In the genomic region with DNA sequence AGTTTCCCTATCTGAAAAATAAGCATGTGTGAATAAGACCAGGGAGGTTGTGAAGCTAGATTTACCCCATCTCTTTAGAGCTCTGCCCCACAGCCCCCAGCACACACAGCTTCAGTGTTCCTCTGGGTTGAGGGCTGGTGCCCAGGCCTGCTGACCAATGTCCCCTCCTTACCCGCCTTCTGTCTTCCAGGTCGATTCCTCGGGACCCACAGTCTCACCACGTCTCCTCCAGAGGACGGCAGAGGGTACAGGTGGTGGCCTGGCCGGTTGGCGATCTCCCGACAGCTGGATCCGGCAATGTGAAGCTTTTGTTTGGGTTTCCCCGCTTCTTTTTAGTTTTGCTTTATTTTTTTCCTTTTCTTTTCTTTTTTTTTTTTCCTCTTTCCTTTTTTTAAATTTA, we compare ENCODE assay signal across 21 cellular contexts. TPM values are rescaled to one million over a fixed set of nuclear protein-coding genes. Genes with fewer than 3 reads are reported as not detected.
DNase-seq lines count a peak whose midpoint lies in the region; ATAC-seq and TF ChIP-seq lines count a peak whose summit lies in the region.
"Had no signal": no experiment of that assay in that cellular context is flagged by ENCODE, and none has a peak within 500 bp of the region (broad histone marks: within the 10 kb centered on the region; RNA-seq: fewer than 3 reads in every experiment).

No MANE protein-coding gene starts in this region.

- TF ChIP-seq CTCF in heart right ventricle (IDR thresholded peaks at IDR 0.05) (no peak), upper lobe of right lung (IDR thresholded peaks at IDR 0.05) (no peak)
- no peak for TF ChIP-seq CTCF in CD8-positive, alpha-beta T cell (IDR thresholded peaks at IDR 0.05)

- no peak overlapping the region for H3K4me2 ChIP-seq in trophoblast cell (ENCODE audit: low read length)

- DNase-seq in heart right ventricle (no peak), Right ventricle myocardium superior (no peak), trophoblast cell (no peak), upper lobe of right lung (no peak), foreskin melanocyte (no peak), amygdala (lab: John Stamatoyannopoulos, UW) (no peak)
- DNase-seq in CD8-positive, alpha-beta T cell = no peak
- DNase-seq: Calu3; CD8-positive, alpha-beta memory T cell; DMS79 treated with DMSO at 0.1 percent for 48 hours; Karpas-422; NCI-H1092; NCI-H1417 treated with DMSO at 0.1 percent for 48 hours; NCI-H1694 treated with DMSO at 0.1 percent for 48 hours; NCI-H2081; NCI-H2227 treated with DMSO at 0.1 percent for 48 hours; NCI-H526 treated with DMSO at 0.1 percent for 48 hours; SIG-M5 had no signal

- H3K4me3 ChIP-seq in heart right ventricle (no peak overlapping the region), trophoblast cell (ENCODE audit: low read depth, low read length) (no peak overlapping the region), upper lobe of right lung (no peak overlapping the region)
- no peak overlapping the region for H3K4me3 ChIP-seq in CD8-positive, alpha-beta T cell (ENCODE audit: low read depth, low read length)

- H3K27ac ChIP-seq in heart right ventricle (peak overlapping the region; percentile 60 to 90 (median 80)), trophoblast cell (ENCODE audit: low read depth, low read length) (no peak overlapping the region), upper lobe of right lung (no peak overlapping the region)
- H3K27ac ChIP-seq in CD8-positive, alpha-beta T cell (ENCODE audit: low read depth, low read length) = no peak overlapping the region
- H3K27ac ChIP-seq: C4-2B had no signal

- no peak overlapping the region for H3K14ac ChIP-seq in trophoblast cell (ENCODE audit: low read length)

- CTCF ChIA-PET in CD8-positive, alpha-beta T cell (lab: Charles Lee) = no interaction called here

- H3K27ac Mint-ChIP-seq in CD8-positive, alpha-beta T cell = peak overlapping the region; percentile 25
- peak overlapping the region; percentile 50 for H3K27ac Mint-ChIP-seq in activated T-helper 17 cell treated with anti-CD3 and anti-CD28 coated beads, Interleukin-2, amount 50 U/mL, for 72 hours

- H4K91ac ChIP-seq in trophoblast cell (ENCODE audit: low read depth, low read length) = no peak overlapping the region

- H3K4me1 ChIP-seq in heart right ventricle (peaks cover 28 to 78% (median 53%) of the 10 kb centered on the region in 9 donors), trophoblast cell (ENCODE audit: control insufficient read depth in 1 of 2, insufficient read depth in 2 of 2, low read length in 2 of 2) (peaks cover 12 to 16% of the 10 kb centered on the region in 2 experiments), upper lobe of right lung (peaks cover 9% of the 10 kb centered on the region)
- no peaks in the 10 kb centered on the region for H3K4me1 ChIP-seq in CD8-positive, alpha-beta T cell (ENCODE audit: insufficient read depth, low read length)

- H3K9me3 Mint-ChIP-seq in CD8-positive, alpha-beta T cell = no peaks in the 10 kb centered on the region
- H3K9me3 Mint-ChIP-seq in activated T-helper 17 cell treated with anti-CD3 and anti-CD28 coated beads, Interleukin-2, amount 50 U/mL, for 72 hours = no peaks in the 10 kb centered on the region
- H3K9me3 Mint-ChIP-seq: CD8-positive, alpha-beta memory T cell had no signal

- ATAC-seq in heart right ventricle (no peak), Right ventricle myocardium superior (ENCODE audit: poor library complexity) (no peak), upper lobe of right lung (no peak)
- no peak for ATAC-seq in CD8-positive, alpha-beta T cell
- no peak for ATAC-seq in activated T-helper 17 cell treated with anti-CD3 and anti-CD28 coated beads, Interleukin-2, amount 50 U/mL, for 72 hours (replicated peaks)
- ATAC-seq: Panc1 had no signal

- peak overlapping the region; percentile 15 for H2BK5ac ChIP-seq in trophoblast cell (ENCODE audit: low read depth, low read length, poor library complexity)

- H2BK120ac ChIP-seq in trophoblast cell (ENCODE audit: insufficient read depth, low read length, poor library complexity) = no peak overlapping the region

- no peak overlapping the region for H3K9ac ChIP-seq in trophoblast cell (ENCODE audit: low read length)

- no peaks in the 10 kb centered on the region for H3K79me1 ChIP-seq in trophoblast cell (ENCODE audit: low read length)

- intact Hi-C loops in heart right ventricle (cut with DNase I) (loop anchor here in 2 of 10 donors (5.0 to 10.0 kb wide), 3 partner anchors 36 to 329 kb away; a partner anchor contains a TSS), Right ventricle myocardium superior (cut with DNase I) (loop anchor here (5.0 kb wide), 1 partner anchor 41 kb away; a partner anchor contains a TSS), upper lobe of right lung (cut with DNase I) (no loop called here)
- intact Hi-C loops in CD8-positive, alpha-beta T cell (cut with DNase I, micrococcal nuclease) = no loop called here

- no peak overlapping the region for H4K12ac ChIP-seq in trophoblast cell (ENCODE audit: low read depth, low read length)

- no peaks in the 10 kb centered on the region for H3K27me3 ChIP-seq in heart right ventricle
- H3K27me3 ChIP-seq in CD8-positive, alpha-beta T cell (ENCODE audit: insufficient read depth, low read length) = no peaks in the 10 kb centered on the region
- no peaks in the 10 kb centered on the region for H3K27me3 ChIP-seq in trophoblast cell (ENCODE audit: insufficient read depth, low read length)
- no peaks in the 10 kb centered on the region for H3K27me3 ChIP-seq in upper lobe of right lung

- H3K23ac ChIP-seq in trophoblast cell (ENCODE audit: low read length) = no peak overlapping the region

- no peak overlapping the region for H3K4ac ChIP-seq in trophoblast cell (ENCODE audit: low read depth, low read length)

- no peak overlapping the region for H2BK12ac ChIP-seq in trophoblast cell (ENCODE audit: low read length)

- H3K9me3 ChIP-seq in heart right ventricle = no peaks in the 10 kb centered on the region
- H3K9me3 ChIP-seq in CD8-positive, alpha-beta T cell (ENCODE audit: low read length) = no peaks in the 10 kb centered on the region
- H3K9me3 ChIP-seq in trophoblast cell (ENCODE audit: insufficient read depth, low read depth, low read length) = no peaks in the 10 kb centered on the region
- no peaks in the 10 kb centered on the region for H3K9me3 ChIP-seq in upper lobe of right lung

- H3K36me3 Mint-ChIP-seq in CD8-positive, alpha-beta T cell = peaks cover 63% of the 10 kb centered on the region
- peaks cover 46% of the 10 kb centered on the region for H3K36me3 Mint-ChIP-seq in activated T-helper 17 cell treated with anti-CD3 and anti-CD28 coated beads, Interleukin-2, amount 50 U/mL, for 72 hours (ENCODE audit: low read depth)

- H3K36me3 ChIP-seq in heart right ventricle (peaks cover 0 to 48% (median 0%) of the 10 kb centered on the region in 9 donors), trophoblast cell (ENCODE audit: control insufficient read depth in 1 of 2, insufficient read depth in 2 of 2, low read length in 2 of 2) (peaks cover 14 to 31% of the 10 kb centered on the region in 2 experiments), upper lobe of right lung (peaks cover 15% of the 10 kb centered on the region)
- H3K36me3 ChIP-seq in CD8-positive, alpha-beta T cell (ENCODE audit: insufficient read depth, low read length) = peaks cover 25% of the 10 kb centered on the region

- POLR2A ChIA-PET in CD8-positive, alpha-beta T cell (lab: Charles Lee) = no interaction called here

- H3K27me3 Mint-ChIP-seq in CD8-positive, alpha-beta T cell (ENCODE audit: low read depth) = no peaks in the 10 kb centered on the region
- no peaks in the 10 kb centered on the region for H3K27me3 Mint-ChIP-seq in activated T-helper 17 cell treated with anti-CD3 and anti-CD28 coated beads, Interleukin-2, amount 50 U/mL, for 72 hours
- H3K27me3 Mint-ChIP-seq: CD8-positive, alpha-beta memory T cell had no signal

- no peak overlapping the region for H2AFZ ChIP-seq in trophoblast cell (ENCODE audit: insufficient read depth, low read length, poor library complexity)

- no peak overlapping the region for H4K8ac ChIP-seq in trophoblast cell (ENCODE audit: low read depth, low read length)

- H3K79me2 ChIP-seq in trophoblast cell (ENCODE audit: control insufficient read depth, insufficient read depth, low read length, poor library complexity) = no peaks in the 10 kb centered on the region

- H3K18ac ChIP-seq in trophoblast cell (ENCODE audit: low read length) = no peak overlapping the region

- 95 to 97% methylated on average over 10 of the region's 10 CpGs for WGBS in heart right ventricle, 2 donors
- no CpG with 5 or more reads among the region's 10 CpGs for WGBS in trophoblast cell (ENCODE audit: extremely low coverage, insufficient coverage, insufficient read length)

- H3K4me3 Mint-ChIP-seq in CD8-positive, alpha-beta T cell = no peak overlapping the region
- no peak overlapping the region for H3K4me3 Mint-ChIP-seq in activated T-helper 17 cell treated with anti-CD3 and anti-CD28 coated beads, Interleukin-2, amount 50 U/mL, for 72 hours
- H3K4me3 Mint-ChIP-seq: CD8-positive, alpha-beta memory T cell had no signal

- no peak overlapping the region for H2AK5ac ChIP-seq in trophoblast cell (ENCODE audit: low read length)

- H3K4me1 Mint-ChIP-seq in CD8-positive, alpha-beta T cell (ENCODE audit: low read depth) = peaks cover 7% of the 10 kb centered on the region
- peaks cover 11% of the 10 kb centered on the region for H3K4me1 Mint-ChIP-seq in activated T-helper 17 cell treated with anti-CD3 and anti-CD28 coated beads, Interleukin-2, amount 50 U/mL, for 72 hours

RNA-seq across cellular contexts. Expression of a gene that starts 42.0 kb away (rescaled TPM):
- total RNA-seq in heart right ventricle (10 to 100 TPM; 10.7 to 17.2 (median 13.9) TPM), Right ventricle myocardium superior (11.7 TPM), upper lobe of right lung (13.0 TPM)
- polyA plus RNA-seq in heart right ventricle = 1 to 10 TPM; 5.4 to 5.6 TPM
- total RNA-seq in CD8-positive, alpha-beta T cell = 10 to 100 TPM; 17.1 to 17.5 TPM
- total RNA-seq in activated T-helper 17 cell treated with anti-CD3 and anti-CD28 coated beads, Interleukin-2, amount 50 U/mL, for 72 hours = 10 to 100 TPM; 23.1 to 25.9 TPM
- polyA plus RNA-seq in trophoblast cell (2013) = 19.0 and 19.9 TPM in 2 replicates

Comparison
In these comparisons a context has a peak if more than half of its experiments do, and no peak if none do; other contexts are left out.
1. H3K27ac ChIP-seq: peak in heart right ventricle (10 of 10); none in CD8-positive, alpha-beta T cell (single experiment), trophoblast cell (single experiment) and upper lobe of right lung (single experiment).